ENCODE assay signal across 28 cellular contexts in genomic region chr7:109062798-109063197, GRCh38.
"Had no signal": no experiment of that assay in that cellular context is flagged by ENCODE, and none has a peak within 500 bp of the region (broad histone marks: within the 10 kb centered on the region; RNA-seq: fewer than 3 reads in every experiment).

No MANE protein-coding gene starts in this region.

- H3K4me3 Mint-ChIP-seq: naive thymus-derived CD4-positive, alpha-beta T cell; natural killer cell; nephron; stimulated activated effector memory CD8-positive, alpha-beta T cell treated with anti-CD3 and anti-CD28 coated beads, Interleukin-12 subunit alpha, Interleukin-12 subunit beta, amount 100 ng/mL, for 72 hours; stimulated activated naive B cell treated with anti-CD40 and anti-IgM and Interleukin-4, amounts not matched to agents 10 μg/mL and 1 μg/mL and 100 μg/mL, for 72 hours; stimulated activated naive CD8-positive, alpha-beta T cell treated with anti-CD3 and anti-CD28 coated beads, Interleukin-15, Interleukin-2, amounts not matched to agents 100 ng/mL and 50 ng/mL, for 24 hours had no signal

- H3K27ac ChIP-seq: ovary, parathyroid adenoma, psoas muscle, right lobe of liver, sigmoid colon, stomach, thoracic aorta, thyroid gland, tibial nerve, upper lobe of left lung, vagina had no signal

- H3K36me3 ChIP-seq: ovary, right lobe of liver, sigmoid colon, stomach, thoracic aorta, thyroid gland, tibial nerve, upper lobe of left lung, vagina had no signal

- H3K79me2 ChIP-seq: parathyroid adenoma had no signal

- H3K4me1 ChIP-seq: parathyroid adenoma, psoas muscle, right lobe of liver, sigmoid colon, stomach, thyroid gland, tibial nerve, upper lobe of left lung, vagina had no signal

- H3K27me3 Mint-ChIP-seq: naive thymus-derived CD4-positive, alpha-beta T cell; progenitor cell of endocrine pancreas; stimulated activated naive B cell treated with anti-CD40 and anti-IgM and Interleukin-4, amounts not matched to agents 10 μg/mL and 1 μg/mL and 100 μg/mL, for 72 hours; stimulated activated naive CD8-positive, alpha-beta T cell treated with anti-CD3 and anti-CD28 coated beads, Interleukin-15, Interleukin-2, amounts not matched to agents 100 ng/mL and 50 ng/mL, for 24 hours had no signal

- H3K9ac ChIP-seq: parathyroid adenoma had no signal

- H3K4me3 ChIP-seq: ovary, psoas muscle, right lobe of liver, sigmoid colon, stomach, thoracic aorta, thyroid gland, tibial nerve, upper lobe of left lung, vagina had no signal

- H3K27ac Mint-ChIP-seq: naive thymus-derived CD4-positive, alpha-beta T cell; natural killer cell; nephron; progenitor cell of endocrine pancreas; stimulated activated effector memory CD8-positive, alpha-beta T cell treated with anti-CD3 and anti-CD28 coated beads, Interleukin-12 subunit alpha, Interleukin-12 subunit beta, amount 100 ng/mL, for 72 hours; stimulated activated naive B cell treated with anti-CD40 and anti-IgM and Interleukin-4, amounts not matched to agents 10 μg/mL and 1 μg/mL and 100 μg/mL, for 72 hours; stimulated activated naive CD8-positive, alpha-beta T cell treated with anti-CD3 and anti-CD28 coated beads, Interleukin-15, Interleukin-2, amounts not matched to agents 100 ng/mL and 50 ng/mL, for 24 hours had no signal

- H2AFZ ChIP-seq: parathyroid adenoma had no signal

- H3K9me3 Mint-ChIP-seq: nephron; stimulated activated naive CD8-positive, alpha-beta T cell treated with anti-CD3 and anti-CD28 coated beads, Interleukin-15, Interleukin-2, amounts not matched to agents 100 ng/mL and 50 ng/mL, for 24 hours had no signal

- H3K36me3 Mint-ChIP-seq: naive thymus-derived CD4-positive, alpha-beta T cell; natural killer cell; stimulated activated effector memory CD8-positive, alpha-beta T cell treated with anti-CD3 and anti-CD28 coated beads, Interleukin-12 subunit alpha, Interleukin-12 subunit beta, amount 100 ng/mL, for 72 hours; stimulated activated naive B cell treated with anti-CD40 and anti-IgM and Interleukin-4, amounts not matched to agents 10 μg/mL and 1 μg/mL and 100 μg/mL, for 72 hours had no signal

- ATAC-seq: naive thymus-derived CD4-positive, alpha-beta T cell; natural killer cell; psoas muscle; right cardiac atrium; right lobe of liver; stimulated activated effector memory CD8-positive, alpha-beta T cell treated with anti-CD3 and anti-CD28 coated beads, Interleukin-12 subunit alpha, Interleukin-12 subunit beta, amount 100 ng/mL, for 72 hours; stimulated activated naive B cell treated with anti-CD40 and anti-IgM and Interleukin-4, amounts not matched to agents 10 μg/mL and 1 μg/mL and 100 μg/mL, for 72 hours had no signal

- DNase-seq: naive thymus-derived CD4-positive, alpha-beta T cell; natural killer cell; occipital lobe; ovary; posterior cingulate gyrus; psoas muscle; right cardiac atrium; right lobe of liver; sigmoid colon; small intestine; stimulated activated CD4-positive, alpha-beta T cell treated with anti-CD3 and anti-CD28 coated beads, Interleukin-15, amount 100 ng/mL, for 24 hours; stimulated activated CD4-positive, alpha-beta T cell treated with anti-CD3 and anti-CD28 coated beads, Interleukin-2, amount 100 ng/mL, for 24 hours; stimulated activated CD4-positive, alpha-beta T cell treated with anti-CD3 and anti-CD28 coated beads, Interleukin-2, amount 100 ng/mL, for 48 hours; stimulated activated CD4-positive, alpha-beta T cell treated with anti-CD3 and anti-CD28 coated beads, Interleukin-4, amount 100 ng/mL, for 24 hours; stimulated activated naive B cell treated with anti-CD40 and anti-IgM and Interleukin-4, amounts not matched to agents 10 μg/mL and 1 μg/mL and 100 μg/mL, for 72 hours; stimulated activated naive CD4-positive, alpha-beta T cell treated with Interleukin-2 at 50 U/mL for 16 hours; stomach; thyroid gland; trophoblast cell; upper lobe of left lung had no signal

- H3K9me3 ChIP-seq: ovary, psoas muscle, right lobe of liver, sigmoid colon, thoracic aorta, thyroid gland, tibial nerve, upper lobe of left lung, vagina had no signal

- H3K4me1 Mint-ChIP-seq: naive thymus-derived CD4-positive, alpha-beta T cell; natural killer cell; nephron; stimulated activated effector memory CD8-positive, alpha-beta T cell treated with anti-CD3 and anti-CD28 coated beads, Interleukin-12 subunit alpha, Interleukin-12 subunit beta, amount 100 ng/mL, for 72 hours; stimulated activated naive B cell treated with anti-CD40 and anti-IgM and Interleukin-4, amounts not matched to agents 10 μg/mL and 1 μg/mL and 100 μg/mL, for 72 hours had no signal

- H3K27me3 ChIP-seq: ovary, right lobe of liver, sigmoid colon, stomach, thyroid gland, tibial nerve, upper lobe of left lung, vagina had no signal
